Comparison of ENCODE assay signal across 18 cellular contexts in the genomic region with DNA sequence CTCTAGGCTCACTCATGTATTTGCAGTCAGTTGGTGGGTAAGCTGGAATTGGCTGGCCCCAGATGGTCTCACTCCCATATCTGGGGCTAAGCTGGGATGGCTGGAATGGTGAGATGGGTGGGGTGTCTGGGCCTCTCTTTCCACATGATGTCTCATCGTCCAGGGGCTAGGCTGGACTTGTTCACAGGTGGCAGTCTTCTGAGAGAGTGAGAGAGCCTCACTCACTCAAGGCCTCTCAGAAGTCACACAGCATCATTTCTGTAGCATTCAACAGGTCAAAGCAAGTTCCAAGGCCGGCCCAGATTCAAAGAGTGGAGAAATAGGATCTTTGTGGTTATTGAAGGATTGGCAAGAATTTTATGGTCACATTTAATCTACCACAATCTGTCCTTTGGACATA.
A peak's percentile ranks its signal among the peaks of the same experiment; 100 is the strongest.
DNase-seq lines count a peak whose midpoint lies in the region; ATAC-seq, FAIRE-seq and TF ChIP-seq lines count a peak whose summit lies in the region.
"Had no signal": no experiment of that assay in that cellular context is flagged by ENCODE, and none has a peak within 500 bp of the region (broad histone marks: within the 10 kb centered on the region; RNA-seq: fewer than 3 reads in every experiment).

No MANE protein-coding gene starts in this region.

- in situ Hi-C loops in GM12878 (cut with MboI): loop anchor here (25.0 kb wide), 1 partner anchor 296 kb away; no protein-coding TSS in a partner anchor
- in situ Hi-C loops in G401 (cut with HindIII; ENCODE audit: low sequenced_read_pairs): no loop called here

- SMC1A ChIA-PET in GM12878 (lab: Charles Lee; ENCODE audit: uncharacterized antibody, unreplicated experiment): interaction anchor here (0.6 to 3.0 kb wide), 15 partner anchors 8 to 610 kb away, joined by 3 to 25 read pairs (median 5); a partner anchor contains a TSS

- no peak for TF ChIP-seq POLR2A in GM12892 (IDR thresholded peaks at IDR 0.05; ENCODE audit: low read depth, low read length)
- no peak for TF ChIP-seq POLR2A in GM12878 (IDR thresholded peaks at IDR 0.05; ENCODE audit: low read depth, low read length)

- TF ChIP-seq RAD21 in GM12878 (IDR thresholded peaks at IDR 0.05; ENCODE audit: insufficient read depth, low read depth, low read length): no peak

- CTCF ChIA-PET in GM12878 (lab: Yijun Ruan, JAX): interaction anchor here (0.6 to 2.2 kb wide), 13 partner anchors 7 to 420 kb away, joined by 3 to 10 read pairs (median 4); a partner anchor contains a TSS

- H3K4me3 Mint-ChIP-seq in endothelial cell (ENCODE audit: unreplicated experiment): no peak overlapping the region

- intact Hi-C loops in GM12878 (cut with micrococcal nuclease; ENCODE audit: unreplicated experiment): loop anchor here (5.0 kb wide), 2 partner anchors 156 to 201 kb away; a partner anchor contains a TSS

- H3K36me3 Mint-ChIP-seq in endothelial cell (ENCODE audit: low read depth, unreplicated experiment): no peaks in the 10 kb centered on the region

- H2AFZ ChIP-seq in GM12878 (ENCODE audit: control insufficient read depth, low read depth, low read length): peak overlapping the region; percentile 35; the same call in 1 of the 2 replicates

- no peaks in the 10 kb centered on the region for H3K9me3 Mint-ChIP-seq in endothelial cell (ENCODE audit: unreplicated experiment)

- no peak overlapping the region for H3K9ac ChIP-seq in GM12878 (ENCODE audit: control insufficient read depth, insufficient read depth, low read length)

- peaks cover 6% of the 10 kb centered on the region for H3K4me1 ChIP-seq in GM12878 (ENCODE audit: control insufficient read depth, insufficient read depth, low read length)

- H3K27ac ChIP-seq in GM12878 (ENCODE audit: control insufficient read depth, insufficient read depth): 0 out of 2 replicates have a peak overlapping the region, but pooled peaks have one; percentile 13

- 31% methylated on average over 2 of the region's 2 CpGs for WGBS in GM12878 (ENCODE audit: insufficient coverage, insufficient replicate concordance, low lambda C conversion rate, missing lambda C conversion rate)

- no peak for TF ChIP-seq EP300 in GM12878 (IDR thresholded peaks at IDR 0.05; ENCODE audit: borderline replicate concordance in 1 of 2, control insufficient read depth in 1 of 2, low read depth in 2 of 2, low read length in 2 of 2)

- ATAC-seq in GM21390 (IDR thresholded peaks at IDR 0.05; ENCODE audit: unreplicated experiment) (peak; percentile 28), HG03108 (IDR thresholded peaks at IDR 0.05; ENCODE audit: unreplicated experiment) (peak; percentile 20), GM12878 (peak; percentile 59)
- ATAC-seq: stimulated activated naive CD8-positive, alpha-beta T cell treated with anti-CD3 and anti-CD28 coated beads, Interleukin-15, Interleukin-2, amounts not matched to agents 100 U/mL and 50 U/mL, for 24 hours had no signal

- no peak overlapping the region for H3K4me3 ChIP-seq in GM12878
- H3K4me3 ChIP-seq: heart left ventricle had no signal

- DNase-seq in GM12892 (ENCODE audit: insufficient read length) (no peak), GM12878 (ENCODE audit: low read depth, low spot score) (no peak), DMS153 (lab: John Stamatoyannopoulos, UW) (no peak), G401 (ENCODE audit: low spot score) (no peak), endothelial cell (ENCODE audit: low spot score) (no peak), Ammon's horn (ENCODE audit: low spot score) (no peak)
- DNase-seq: ACHN; activated CD4-positive, alpha-beta T cell treated with anti-CD3 and anti-CD28 coated beads for 4 hours; activated T-cell treated with anti-CD3 and anti-CD28 coated beads, Interleukin-2, amount 50 U/mL, for 48 hours; amniotic stem cell; heart left ventricle; left cardiac atrium; NCI-H1930; NCI-H69; stimulated activated naive CD8-positive, alpha-beta T cell treated with anti-CD3 and anti-CD28 coated beads, Interleukin-15, Interleukin-2, amounts not matched to agents 100 U/mL and 50 U/mL, for 24 hours had no signal

- no peaks in the 10 kb centered on the region for H4K20me1 ChIP-seq in GM12878 (ENCODE audit: control insufficient read depth, insufficient read depth)

- no TSS peak for BruUV-seq in GM12878 (replicated peaks; lab: Mats Ljungman, UMichigan)

- H3K36me3 ChIP-seq in GM12878 (ENCODE audit: control insufficient read depth in 2 of 2, insufficient read depth in 2 of 2, low read length in 1 of 2): no peaks in the 10 kb centered on the region
- H3K36me3 ChIP-seq: heart left ventricle had no signal

- TF ChIP-seq CTCF in GM12878 (IDR thresholded peaks at IDR 0.05 in 2 of 3, conservative IDR thresholded peaks at IDR 0.05 in 1 of 3; ENCODE audit: control insufficient read depth in 2 of 3, extremely low read depth in 1 of 3, insufficient read depth in 1 of 3, low read depth in 3 of 3, low read length in 3 of 3) (no peak), endothelial cell (IDR thresholded peaks at IDR 0.05; ENCODE audit: unreplicated experiment) (no peak)

- H3K27ac Mint-ChIP-seq in endothelial cell (ENCODE audit: unreplicated experiment): no peak overlapping the region

- RAD21 ChIA-PET in GM12878 (lab: Charles Lee; ENCODE audit: unreplicated experiment): interaction anchor here (1.0 to 4.4 kb wide), 5 partner anchors 11 to 326 kb away, joined by 3 to 32 read pairs (median 3); no protein-coding TSS in a partner anchor

- H3K9me3 ChIP-seq in GM12878 (replicated peaks; ENCODE audit: control insufficient read depth, insufficient read depth, low read length): no peaks in the 10 kb centered on the region

- no peaks in the 10 kb centered on the region for H3K4me1 Mint-ChIP-seq in endothelial cell (ENCODE audit: unreplicated experiment)

- no peaks in the 10 kb centered on the region for H3K79me2 ChIP-seq in GM12878 (ENCODE audit: control insufficient read depth, insufficient read depth, low read length)

- peaks cover 2% of the 10 kb centered on the region for H3K27me3 Mint-ChIP-seq in endothelial cell (ENCODE audit: unreplicated experiment)

- FAIRE-seq in GM12892 (lab: Jason Lieb, UNC): peak; percentile 27
- FAIRE-seq in GM12878 (lab: Jason Lieb, UNC): no peak
- FAIRE-seq: RCC 7860 had no signal

- no peaks in the 10 kb centered on the region for H3K27me3 ChIP-seq in GM12878 (replicated peaks in 1 of 2; ENCODE audit: control insufficient read depth in 2 of 2, insufficient read depth in 2 of 2, low read length in 1 of 2)
- H3K27me3 ChIP-seq: heart left ventricle had no signal

- peak overlapping the region; percentile 34 for H3K4me2 ChIP-seq in GM12878 (ENCODE audit: control insufficient read depth, insufficient read depth)

- POLR2A ChIA-PET in GM12878 (lab: Charles Lee): interaction anchor here (0.5 to 1.6 kb wide), 4 partner anchors 9 to 202 kb away, joined by 3 to 5 read pairs (median 4); no protein-coding TSS in a partner anchor

TF ChIP-seq in GM12878, 131 proteins besides CTCF, POLR2A, EP300 and RAD21:
- TF ChIP-seq, protein P1, sequence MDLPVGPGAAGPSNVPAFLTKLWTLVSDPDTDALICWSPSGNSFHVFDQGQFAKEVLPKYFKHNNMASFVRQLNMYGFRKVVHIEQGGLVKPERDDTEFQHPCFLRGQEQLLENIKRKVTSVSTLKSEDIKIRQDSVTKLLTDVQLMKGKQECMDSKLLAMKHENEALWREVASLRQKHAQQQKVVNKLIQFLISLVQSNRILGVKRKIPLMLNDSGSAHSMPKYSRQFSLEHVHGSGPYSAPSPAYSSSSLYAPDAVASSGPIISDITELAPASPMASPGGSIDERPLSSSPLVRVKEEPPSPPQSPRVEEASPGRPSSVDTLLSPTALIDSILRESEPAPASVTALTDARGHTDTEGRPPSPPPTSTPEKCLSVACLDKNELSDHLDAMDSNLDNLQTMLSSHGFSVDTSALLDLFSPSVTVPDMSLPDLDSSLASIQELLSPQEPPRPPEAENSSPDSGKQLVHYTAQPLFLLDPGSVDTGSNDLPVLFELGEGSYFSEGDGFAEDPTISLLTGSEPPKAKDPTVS (IDR thresholded peaks at IDR 0.05; ENCODE audit: low read depth, low read length): no peak
- no peak for TF ChIP-seq TCF3 (IDR thresholded peaks at IDR 0.05; ENCODE audit: borderline replicate concordance, insufficient read depth, low read depth, low read length)
